In genomic region chr11:65888163-65888814, GRCh38 we compare ENCODE assay signal across 8 cellular contexts. TPM values are rescaled to one million over a fixed set of nuclear protein-coding genes. Genes with fewer than 3 reads are reported as not detected.
DNase-seq lines count a peak whose midpoint lies in the region; ATAC-seq and TF ChIP-seq lines count a peak whose summit lies in the region.

FIBP (minus strand) TSS chr11:65888471; CDS start chr11:65888418, 53 bp downstream.

- H3K4me1 ChIP-seq in KMS-11 (ENCODE audit: low read depth, poor library complexity, severe bottlenecking) (peaks cover 53% of the 10 kb centered on the region), esophagus (ENCODE audit: control insufficient read depth in 2 of 2, insufficient read depth in 2 of 2, low read length in 1 of 2) (peaks cover 5 to 13% of the 10 kb centered on the region in 2 donors), muscle layer of colon (ENCODE audit: insufficient read depth, low read length) (peaks cover 56% of the 10 kb centered on the region)

- TF ChIP-seq CTCF in KMS-11 (conservative IDR thresholded peaks at IDR 0.05; ENCODE audit: low read depth, low read length): peak; percentile 86

- peaks cover 71% of the 10 kb centered on the region for H3K36me3 Mint-ChIP-seq in activated T-cell treated with anti-CD3 and anti-CD28 coated beads, Interleukin-2, amount 50 U/mL, for 24 hours (ENCODE audit: low read depth)

- peak within 1 kb of the TSS; percentile 98 for H3K4me2 ChIP-seq in KMS-11

- peak within 1 kb of the TSS; percentile 97 for H3K27ac Mint-ChIP-seq in activated T-cell treated with anti-CD3 and anti-CD28 coated beads, Interleukin-2, amount 50 U/mL, for 24 hours

- H3K27me3 ChIP-seq in KMS-11 (ENCODE audit: insufficient read depth, low read depth) (no peaks in the 10 kb centered on the region), esophagus (ENCODE audit: control insufficient read depth in 1 of 2, insufficient read depth in 2 of 2, low read length in 2 of 2) (no peaks in the 10 kb centered on the region), muscle layer of colon (ENCODE audit: control insufficient read depth in 1 of 2, insufficient read depth in 2 of 2, low read length in 2 of 2) (no peaks in the 10 kb centered on the region)

- peak within 1 kb of the TSS; percentile 100 for H3K4me3 Mint-ChIP-seq in activated T-cell treated with anti-CD3 and anti-CD28 coated beads, Interleukin-2, amount 50 U/mL, for 24 hours

- H4K20me1 ChIP-seq in KMS-11 (ENCODE audit: insufficient read depth): no peaks in the 10 kb centered on the region

- no peaks in the 10 kb centered on the region for H3K9me3 Mint-ChIP-seq in activated T-cell treated with anti-CD3 and anti-CD28 coated beads, Interleukin-2, amount 50 U/mL, for 24 hours

- H3K9me3 ChIP-seq in esophagus (ENCODE audit: control insufficient read depth in 2 of 2, insufficient read depth in 1 of 2, low read depth in 1 of 2, low read length in 1 of 2) (no peaks in the 10 kb centered on the region), muscle layer of colon (ENCODE audit: low read length) (no peaks in the 10 kb centered on the region)

- H3K4me3 ChIP-seq in KMS-11 (IDR thresholded peaks at IDR 0.05; ENCODE audit: insufficient read depth, low read depth, low read length) (no peak within 1 kb of the TSS), esophagus (ENCODE audit: low read depth in 1 of 2, low read length in 2 of 2) (peak within 1 kb of the TSS; percentile 54 to 68), muscle layer of colon (ENCODE audit: low read depth in 1 of 2, low read length in 2 of 2) (peak within 1 kb of the TSS; percentile 52 to 84)

- H3K36me3 ChIP-seq in KMS-11 (ENCODE audit: insufficient read depth) (no peaks in the 10 kb centered on the region), esophagus (ENCODE audit: control insufficient read depth in 2 of 2, insufficient read depth in 2 of 2, low read length in 1 of 2) (peaks cover 0 to 21% of the 10 kb centered on the region in 2 donors), muscle layer of colon (ENCODE audit: insufficient read depth, low read length) (peaks cover 31% of the 10 kb centered on the region)

- no peaks in the 10 kb centered on the region for H3K27me3 Mint-ChIP-seq in activated T-cell treated with anti-CD3 and anti-CD28 coated beads, Interleukin-2, amount 50 U/mL, for 24 hours

- peaks cover 25% of the 10 kb centered on the region for H3K79me2 ChIP-seq in KMS-11 (ENCODE audit: insufficient read depth, low read depth)

- H3K9ac ChIP-seq in KMS-11: peak within 1 kb of the TSS; percentile 54
- peak within 1 kb of the TSS; percentile 92 for H3K9ac ChIP-seq in muscle layer of colon (ENCODE audit: low read length)

- DNase-seq in D341Med (ENCODE audit: low spot score): peak; percentile 95
- DNase-seq in activated T-cell treated with anti-CD3 and anti-CD28 coated beads, Interleukin-2, amount 50 U/mL, for 24 hours: peak; percentile 97
- DNase-seq in stimulated activated CD8-positive, alpha-beta memory T cell treated with anti-CD3 and anti-CD28 coated beads, Interleukin-7, amount 100 ng/mL, for 1 hour (ENCODE audit: low read depth in 2 of 2): peak; percentile 86 to 89

- H3K4me1 Mint-ChIP-seq in activated T-cell treated with anti-CD3 and anti-CD28 coated beads, Interleukin-2, amount 50 U/mL, for 24 hours (ENCODE audit: low read depth): peaks cover 68% of the 10 kb centered on the region

- 0 to 1% methylated on average over 54 to 57 of the region's 57 CpGs for WGBS in esophagus, 2 donors

- peak within 1 kb of the TSS; percentile 49; the same call in 1 of the 2 replicates for H3K27ac ChIP-seq in KMS-11
- peak within 1 kb of the TSS; percentile 97 to 98 for H3K27ac ChIP-seq in esophagus (ENCODE audit: low read depth in 2 of 2, low read length in 1 of 2)
- peak within 1 kb of the TSS; percentile 99 for H3K27ac ChIP-seq in muscle layer of colon (ENCODE audit: low read depth, low read length)

- peak within 1 kb of the TSS; percentile 89 for H2AFZ ChIP-seq in KMS-11 (ENCODE audit: low read depth)

- peak; percentile 50 for ATAC-seq in GM21529 (IDR thresholded peaks at IDR 0.05; ENCODE audit: unreplicated experiment)

TF ChIP-seq in PFSK-1, 5 proteins besides CTCF, POLR2A, EP300 and RAD21:
- TF ChIP-seq REST (IDR thresholded peaks at IDR 0.05; ENCODE audit: insufficient read depth in 1 of 2, low read depth in 2 of 2, low read length in 2 of 2) (0 out of 4 replicates have a peak, but pooled peaks of 1 of the 2 experiments have one; percentile 8), POLR2AphosphoS5 (IDR thresholded peaks at IDR 0.05; ENCODE audit: low read depth, low read length) (peak; percentile 97), TAF1 (IDR thresholded peaks at IDR 0.05; ENCODE audit: borderline replicate concordance, insufficient read depth, low read length) (peak; percentile 73; the same call in 1 of the 2 replicates), FOXP2 (optimal IDR thresholded peaks at IDR 0.05; ENCODE audit: borderline replicate concordance, extremely low read depth, extremely low read length, insufficient read depth) (no peak), SIN3A (IDR thresholded peaks at IDR 0.05; ENCODE audit: borderline replicate concordance, insufficient read depth, low read length) (peak; percentile 11; the same call in 1 of the 2 replicates)

RNA-seq across cellular contexts. Expression of gene FIBP, which starts in this region (rescaled TPM):
- polyA plus RNA-seq in PFSK-1 (2012; ENCODE audit: insufficient read length, low read depth): 110 TPM
- polyA plus RNA-seq in esophagus: 10 to 100 TPM; 20.7 to 38.1 TPM

Comparison
In these comparisons a context has a peak if more than half of its experiments do, and no peak if none do; other contexts are left out.
1. H3K27ac ChIP-seq: peak in every context shown above with its lines; median percentile 99 in muscle layer of colon; 98 in esophagus; 49 in KMS-11.